ENCODE assay signal across 19 cellular contexts in the genomic region with DNA sequence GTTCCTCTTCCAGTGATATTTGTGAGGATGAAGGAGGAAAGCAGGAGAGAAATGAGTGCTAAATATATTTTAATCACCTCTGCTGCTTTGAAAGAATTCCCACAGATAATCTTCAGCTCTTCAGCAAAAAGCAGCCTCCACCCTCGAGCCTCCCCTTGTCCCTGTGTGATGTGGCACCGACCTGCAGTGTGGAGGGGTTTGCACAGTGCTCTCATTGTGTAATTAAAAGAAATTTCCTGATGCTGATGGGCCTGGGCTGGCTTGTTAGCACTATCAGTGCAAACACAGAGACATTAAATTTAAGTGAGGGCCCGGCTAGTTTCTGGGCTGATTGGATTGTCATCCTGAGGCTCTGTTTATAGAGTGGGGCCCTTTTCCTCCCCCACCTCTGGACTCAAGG. TPM values are rescaled to one million over a fixed set of nuclear protein-coding genes. Genes with fewer than 3 reads are reported as not detected.
DNase-seq lines count a peak whose midpoint lies in the region; ATAC-seq and TF ChIP-seq lines count a peak whose summit lies in the region.
"Had no signal": no experiment of that assay in that cellular context is flagged by ENCODE, and none has a peak within 500 bp of the region (broad histone marks: within the 10 kb centered on the region; RNA-seq: fewer than 3 reads in every experiment).

No MANE protein-coding gene starts in this region.

- no peak overlapping the region for H2AFZ ChIP-seq in GM23338

- no peaks in the 10 kb centered on the region; the same call in 1 of the 2 replicates for H3F3A ChIP-seq in GM23338 (replicated peaks; ENCODE audit: low read depth)

- H3K4me3 Mint-ChIP-seq in GM23338: no peak overlapping the region; the same call in 2 of the 3 replicates
- H3K4me3 Mint-ChIP-seq in brain: no peak overlapping the region
- H3K4me3 Mint-ChIP-seq: CD14-positive monocyte had no signal

- H3K4me1 Mint-ChIP-seq in GM23338 (peaks cover 48% of the 10 kb centered on the region), brain (peaks cover 78% of the 10 kb centered on the region)

- TF ChIP-seq POLR2A in heart left ventricle (IDR thresholded peaks at IDR 0.05): no peak

- no peaks in the 10 kb centered on the region for H3K9me2 ChIP-seq in GM23338 (ENCODE audit: insufficient read depth)

- H3K27ac ChIP-seq in GM23338 (ENCODE audit: low read depth): no peak overlapping the region
- H3K27ac ChIP-seq in heart left ventricle: no peak overlapping the region
- H3K27ac ChIP-seq: brain microvascular endothelial cell, SK-N-MC had no signal

- DNase-seq in GM23338 (ENCODE audit: low spot score) (no peak), NCI-H146 (lab: John Stamatoyannopoulos, UW) (peak; percentile 74), omental fat pad (ENCODE audit: low spot score) (no peak), posterior cingulate gyrus (no peak), heart left ventricle (no peak)
- DNase-seq: activated CD4-positive, alpha-beta T cell treated with anti-CD3 and anti-CD28 coated beads, Interleukin-2, amount 50 U/mL, for 4 hours; activated gamma-delta T cell treated with Interleukin-2 at 50 U/mL for 16 hours; activated T-cell treated with anti-CD3 and anti-CD28 coated beads for 4 hours; brain microvascular endothelial cell; left colon; naive thymus-derived CD4-positive, alpha-beta T cell; NCI-H1694 treated with DMSO at 0.1 percent for 48 hours; right cardiac atrium; stimulated activated CD8-positive, alpha-beta memory T cell treated with anti-CD3 and anti-CD28 coated beads, Interleukin-4, amount 100 ng/mL, for 48 hours had no signal

- peak overlapping the region; percentile 39 for H3K4me2 ChIP-seq in GM23338

- H3K4me1 ChIP-seq in GM23338 (ENCODE audit: insufficient read depth): peaks cover 34% of the 10 kb centered on the region
- H3K4me1 ChIP-seq in heart left ventricle: peaks cover 0 to 8% (median 0%) of the 10 kb centered on the region in 12 donors

- H3K9me3 Mint-ChIP-seq in GM23338: no peaks in the 10 kb centered on the region; the same call in 2 of the 3 replicates
- no peaks in the 10 kb centered on the region for H3K9me3 Mint-ChIP-seq in brain
- H3K9me3 Mint-ChIP-seq: IgD-negative memory B cell; naive thymus-derived CD4-positive, alpha-beta T cell had no signal

- no peaks in the 10 kb centered on the region for H3K9me3 ChIP-seq in heart left ventricle

- intact Hi-C loops in posterior cingulate gyrus (cut with DNase I) (loop anchor here (2.0 kb wide), 1 partner anchor 54 kb away; a partner anchor contains a TSS), heart left ventricle (cut with DNase I) (no loop called here)

- TF ChIP-seq CTCF in GM23338 (conservative IDR thresholded peaks at IDR 0.05; ENCODE audit: low read depth in 2 of 2) (no peak), brain (conservative IDR thresholded peaks at IDR 0.05) (no peak), omental fat pad (IDR thresholded peaks at IDR 0.05) (no peak), heart left ventricle (IDR thresholded peaks at IDR 0.05) (no peak)

- H3K79me2 ChIP-seq in GM23338 (replicated peaks; ENCODE audit: insufficient read depth): no peaks in the 10 kb centered on the region

- H3K4me3 ChIP-seq in GM23338: no peak overlapping the region
- no peak overlapping the region for H3K4me3 ChIP-seq in heart left ventricle
- H3K4me3 ChIP-seq: SK-N-MC had no signal

- H3K36me3 Mint-ChIP-seq in GM23338 (ENCODE audit: low read depth): peaks cover 13% of the 10 kb centered on the region; the same call in 2 of the 3 replicates
- H3K36me3 Mint-ChIP-seq in brain: peaks cover 57% of the 10 kb centered on the region
- H3K36me3 Mint-ChIP-seq: CD14-positive monocyte had no signal

- WGBS in heart left ventricle, 4 donors: 49 to 60% (median 49%) methylated on average over 3 of the region's 3 CpGs

- no peak for ATAC-seq in GM23338
- peak; percentile 41 for ATAC-seq in omental fat pad (ENCODE audit: low FRiP score)
- ATAC-seq in GM18498 (IDR thresholded peaks at IDR 0.05; ENCODE audit: unreplicated experiment): no peak
- ATAC-seq in heart left ventricle: no peak
- ATAC-seq: left colon; naive thymus-derived CD4-positive, alpha-beta T cell; right cardiac atrium had no signal

- no peaks in the 10 kb centered on the region for H4K20me1 ChIP-seq in GM23338 (replicated peaks; ENCODE audit: insufficient read depth)

- H3K27me3 ChIP-seq in GM23338 (ENCODE audit: insufficient read depth) (no peaks in the 10 kb centered on the region), heart left ventricle (peaks cover 0 to 9% (median 0%) of the 10 kb centered on the region in 9 donors)
- H3K27me3 ChIP-seq: brain microvascular endothelial cell had no signal

- H3K27ac Mint-ChIP-seq in GM23338 (peak overlapping the region; percentile 9; the same call in 1 of the 2 replicates), brain (peak overlapping the region in 3 of 5 experiments; percentile 11 to 77 (median 39))
- H3K27ac Mint-ChIP-seq: CD14-positive monocyte had no signal

- H3K27me3 Mint-ChIP-seq in GM23338 (ENCODE audit: insufficient read depth, low read depth, poor library complexity) (peaks cover 6% of the 10 kb centered on the region), brain (no peaks in the 10 kb centered on the region)
- H3K27me3 Mint-ChIP-seq: naive thymus-derived CD4-positive, alpha-beta T cell had no signal

- H3K36me3 ChIP-seq in GM23338 (ENCODE audit: insufficient read depth): no peaks in the 10 kb centered on the region; the same call in 1 of the 2 replicates
- H3K36me3 ChIP-seq in heart left ventricle: no peaks in the 10 kb centered on the region
- H3K36me3 ChIP-seq: brain microvascular endothelial cell had no signal

TF ChIP-seq in GM23338, 12 proteins besides CTCF, POLR2A, EP300 and RAD21:
- TF ChIP-seq POLR2AphosphoS5 (IDR thresholded peaks at IDR 0.05; ENCODE audit: low read depth): no peak
- no peak for TF ChIP-seq JUNB (IDR thresholded peaks at IDR 0.05; ENCODE audit: unreplicated experiment)
- no peak for TF ChIP-seq EZH2 (IDR thresholded peaks at IDR 0.05; ENCODE audit: low read depth, unreplicated experiment)
- TF ChIP-seq ZNF114 (CRISPR knock-in tag; IDR thresholded peaks at IDR 0.05): no peak
- TF ChIP-seq EZH2phosphoT487 (IDR thresholded peaks at IDR 0.05; ENCODE audit: unreplicated experiment): no peak
- TF ChIP-seq, protein P1, sequence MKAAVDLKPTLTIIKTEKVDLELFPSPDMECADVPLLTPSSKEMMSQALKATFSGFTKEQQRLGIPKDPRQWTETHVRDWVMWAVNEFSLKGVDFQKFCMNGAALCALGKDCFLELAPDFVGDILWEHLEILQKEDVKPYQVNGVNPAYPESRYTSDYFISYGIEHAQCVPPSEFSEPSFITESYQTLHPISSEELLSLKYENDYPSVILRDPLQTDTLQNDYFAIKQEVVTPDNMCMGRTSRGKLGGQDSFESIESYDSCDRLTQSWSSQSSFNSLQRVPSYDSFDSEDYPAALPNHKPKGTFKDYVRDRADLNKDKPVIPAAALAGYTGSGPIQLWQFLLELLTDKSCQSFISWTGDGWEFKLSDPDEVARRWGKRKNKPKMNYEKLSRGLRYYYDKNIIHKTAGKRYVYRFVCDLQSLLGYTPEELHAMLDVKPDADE (IDR thresholded peaks at IDR 0.05): no peak
- TF ChIP-seq ZNF331 (CRISPR knock-in tag; IDR thresholded peaks at IDR 0.05; ENCODE audit: low read depth): no peak
- TF ChIP-seq NANOG (IDR thresholded peaks at IDR 0.05; ENCODE audit: borderline replicate concordance): no peak

RNA-seq across cellular contexts. Expression of a gene that starts 53.4 kb away (rescaled TPM):
- total RNA-seq in GM23338 (2014; rRNA removed; shearing (Covaris generic)): 46.5 and 49.1 TPM in 2 replicates
- polyA plus RNA-seq in GM23338 (2016; fragmentation: Nextera tagmentation; extraction: Ambion mirVana): 37.8 and 45.0 TPM in 2 replicates
- 93.6 TPM for polyA plus RNA-seq in brain (ENCODE audit: insufficient read depth, low read depth, low replicate concordance)
- total RNA-seq in omental fat pad: 1 to 10 TPM in 3 of 4 donors, under 1 TPM in 1; 0.88 to 4.5 (median 2.4) TPM
- total RNA-seq in heart left ventricle: 1 to 10 TPM in 2 of 9 donors, under 1 TPM in 7; 0.22 to 1.4 (median 0.50) TPM
- under 1 TPM; 0.23 to 0.28 TPM for polyA plus RNA-seq in heart left ventricle
- polyA plus RNA-seq: CD14-positive monocyte had no signal
